7 cellular contexts compared by ENCODE assay signal in the genomic region with DNA sequence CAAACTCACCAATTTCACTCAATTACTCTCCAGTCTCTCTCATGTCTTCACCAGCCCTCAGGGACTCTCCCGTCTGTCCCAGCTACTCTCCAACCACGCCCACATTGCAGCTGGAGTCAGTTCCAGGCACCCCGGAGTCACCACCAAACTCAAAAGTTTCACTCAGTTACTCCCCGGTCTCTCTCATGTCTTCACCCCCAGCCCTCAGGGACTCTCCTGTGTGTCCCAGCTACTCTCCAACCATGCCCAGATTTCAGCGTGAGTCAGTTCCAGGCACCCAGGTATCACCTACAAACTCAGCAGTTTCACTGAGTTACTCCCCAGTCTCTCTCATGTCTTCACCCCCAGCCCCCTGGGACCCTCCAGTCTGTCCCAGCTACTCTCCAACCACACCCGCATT.
DNase-seq lines count a peak whose midpoint lies in the region; ATAC-seq and TF ChIP-seq lines count a peak whose summit lies in the region.
"Not testable (repeated sequence)": the region's sequence is repeated elsewhere in the genome, so short reads cannot be mapped to it uniquely, and the experiment has no call there.

No MANE protein-coding gene starts in this region.

- H3K4me3 ChIP-seq in GM12865 (ENCODE audit: low read depth, low read length); lower lobe of right lung: not testable (repeated sequence)

- H3K9me3 ChIP-seq in lower lobe of right lung, result peaks cover 19% of the 10 kb centered on the region

- not testable (repeated sequence) for H3K27me3 ChIP-seq in lower lobe of right lung (ENCODE audit: low read depth)

- not testable (repeated sequence) for H3K4me3 Mint-ChIP-seq in activated naive CD4-positive, alpha-beta T cell treated with anti-CD3 and anti-CD28 coated beads, Interleukin-2, amount 10 ng/mL, durations not matched to agents 7 days and 5 days; type B pancreatic cell

- not testable (repeated sequence) for H3K4me1 ChIP-seq in lower lobe of right lung

- H3K36me3 Mint-ChIP-seq in activated naive CD4-positive, alpha-beta T cell treated with anti-CD3 and anti-CD28 coated beads, Interleukin-2, amount 10 ng/mL, durations not matched to agents 7 days and 5 days, result not testable (repeated sequence)
- H3K36me3 Mint-ChIP-seq in type B pancreatic cell, result peaks cover 12% of the 10 kb centered on the region

- H3K9me3 Mint-ChIP-seq in activated naive CD4-positive, alpha-beta T cell treated with anti-CD3 and anti-CD28 coated beads, Interleukin-2, amount 10 ng/mL, durations not matched to agents 7 days and 5 days, result peaks cover 61% of the 10 kb centered on the region
- H3K9me3 Mint-ChIP-seq in type B pancreatic cell, result peaks cover 39% of the 10 kb centered on the region

- intact Hi-C loops in Right ventricle myocardium inferior (cut with DNase I); lower lobe of right lung (cut with DNase I): not testable (repeated sequence)

- not testable (repeated sequence) for TF ChIP-seq CTCF in GM12865 (IDR thresholded peaks at IDR 0.05; ENCODE audit: insufficient read depth, low read depth, low read length, missing control alignments); lower lobe of right lung (IDR thresholded peaks at IDR 0.05); omental fat pad (IDR thresholded peaks at IDR 0.05); type B pancreatic cell (conservative IDR thresholded peaks at IDR 0.05)

- DNase-seq in GM12865 (ENCODE audit: low read depth), result peak; percentile 2
- DNase-seq in activated CD4-positive, CD25-positive, alpha-beta regulatory T cell treated with anti-CD3 and anti-CD28 coated beads, Interleukin-2, amount 50 U/mL, for 72 hours, result peak; percentile 26
- peak; percentile 22 for DNase-seq in activated naive CD4-positive, alpha-beta T cell treated with anti-CD3 and anti-CD28 coated beads, Interleukin-2, amount 10 ng/mL, durations not matched to agents 7 days and 5 days
- peak; percentile 62 for DNase-seq in Right ventricle myocardium inferior (ENCODE audit: missing footprints)
- DNase-seq in lower lobe of right lung, result peak; percentile 34
- DNase-seq in omental fat pad (ENCODE audit: low spot score), result peak; percentile 21
- peak; percentile 89 for DNase-seq in type B pancreatic cell (ENCODE audit: extremely low spot score, unreplicated experiment)

- not testable (repeated sequence) for H3K27me3 Mint-ChIP-seq in activated naive CD4-positive, alpha-beta T cell treated with anti-CD3 and anti-CD28 coated beads, Interleukin-2, amount 10 ng/mL, durations not matched to agents 7 days and 5 days; type B pancreatic cell

- not testable (repeated sequence) for H3K27ac Mint-ChIP-seq in activated naive CD4-positive, alpha-beta T cell treated with anti-CD3 and anti-CD28 coated beads, Interleukin-2, amount 10 ng/mL, durations not matched to agents 7 days and 5 days; type B pancreatic cell

- H3K27ac ChIP-seq in lower lobe of right lung, result not testable (repeated sequence)

- H3K4me1 Mint-ChIP-seq in activated naive CD4-positive, alpha-beta T cell treated with anti-CD3 and anti-CD28 coated beads, Interleukin-2, amount 10 ng/mL, durations not matched to agents 7 days and 5 days; type B pancreatic cell (ENCODE audit: unreplicated experiment): not testable (repeated sequence)

- ATAC-seq in Right ventricle myocardium inferior; lower lobe of right lung; omental fat pad (ENCODE audit: low FRiP score): not testable (repeated sequence)

- CTCF ChIA-PET in activated naive CD4-positive, alpha-beta T cell treated with anti-CD3 and anti-CD28 coated beads, Interleukin-2, amount 10 ng/mL, durations not matched to agents 7 days and 5 days (lab: Charles Lee), result not testable (repeated sequence)

- not testable (repeated sequence) for H3K36me3 ChIP-seq in lower lobe of right lung

Comparison
In these comparisons a context has a peak if more than half of its experiments do, and no peak if none do; other contexts are left out.
1. DNase-seq: peak in every context shown above with its lines; median percentile 89 in type B pancreatic cell; 62 in Right ventricle myocardium inferior; 34 in lower lobe of right lung; 26 in activated CD4-positive, CD25-positive, alpha-beta regulatory T cell treated with anti-CD3 and anti-CD28 coated beads, Interleukin-2, amount 50 U/mL, for 72 hours; 22 in activated naive CD4-positive, alpha-beta T cell treated with anti-CD3 and anti-CD28 coated beads, Interleukin-2, amount 10 ng/mL, durations not matched to agents 7 days and 5 days; 21 in omental fat pad; 2 in GM12865.